Comparison of ENCODE assay signal across 10 cellular contexts in genomic region chr11:120563698-120564572, GRCh38. TPM values are rescaled to one million over a fixed set of nuclear protein-coding genes. Genes with fewer than 3 reads are reported as not detected.
A peak's percentile ranks its signal among the peaks of the same experiment; 100 is the strongest.
DNase-seq lines count a peak whose midpoint lies in the region; ATAC-seq and TF ChIP-seq lines count a peak whose summit lies in the region.
"Had no signal": no experiment of that assay in that cellular context is flagged by ENCODE, and none has a peak within 500 bp of the region (broad histone marks: within the 10 kb centered on the region; RNA-seq: fewer than 3 reads in every experiment).

No MANE protein-coding gene starts in this region.

- H3K4me3 ChIP-seq in Caco-2 (ENCODE audit: low read depth, low read length) (peak overlapping the region; percentile 27), osteoblast (ENCODE audit: insufficient read depth, low read length) (peak overlapping the region; percentile 50)
- H3K4me3 ChIP-seq: SJSA1 had no signal

- H3K4me2 ChIP-seq in osteoblast (ENCODE audit: insufficient read depth, low read length), result peak overlapping the region; percentile 78

- H3K27ac Mint-ChIP-seq in Caco-2 (ENCODE audit: unreplicated experiment), result no peak overlapping the region

- H3K9me3 Mint-ChIP-seq in Caco-2 (ENCODE audit: unreplicated experiment), result no peaks in the 10 kb centered on the region
- H3K9me3 Mint-ChIP-seq: central memory CD8-positive, alpha-beta T cell had no signal

- H3K4me3 Mint-ChIP-seq in Caco-2 (ENCODE audit: unreplicated experiment), result peak overlapping the region; percentile 25
- H3K4me3 Mint-ChIP-seq: central memory CD8-positive, alpha-beta T cell had no signal

- H3K79me2 ChIP-seq in osteoblast (ENCODE audit: insufficient read depth, low read length), result no peaks in the 10 kb centered on the region

- H4K20me1 ChIP-seq in osteoblast (ENCODE audit: insufficient read depth, low read length), result no peaks in the 10 kb centered on the region

- no peak overlapping the region for H3K27ac ChIP-seq in osteoblast (ENCODE audit: low read depth, low read length)
- H3K27ac ChIP-seq: SJSA1 had no signal

- ATAC-seq in GM18498 (IDR thresholded peaks at IDR 0.05; ENCODE audit: unreplicated experiment), result no peak
- ATAC-seq in GM18517 (IDR thresholded peaks at IDR 0.05; ENCODE audit: unreplicated experiment), result no peak

- H3K36me3 ChIP-seq in Caco-2 (ENCODE audit: control insufficient read depth, insufficient read depth, low read length) (no peaks in the 10 kb centered on the region), osteoblast (ENCODE audit: insufficient read depth, low read length) (no peaks in the 10 kb centered on the region)
- H3K36me3 ChIP-seq: SJSA1 had no signal

- intact Hi-C loops in Caco-2 (cut with micrococcal nuclease; ENCODE audit: unreplicated experiment), result no loop called here
- intact Hi-C loops in head of caudate nucleus (cut with DNase I), result loop anchor here (5.0 kb wide), 1 partner anchor 52 kb away; the partner anchor contains the start of gene GRIK4

- H3K9me3 ChIP-seq in Caco-2 (no peaks in the 10 kb centered on the region), osteoblast (ENCODE audit: low read depth, low read length) (no peaks in the 10 kb centered on the region)
- H3K9me3 ChIP-seq: SJSA1 had no signal

- H3K4me1 ChIP-seq in Caco-2, result peaks cover 7% of the 10 kb centered on the region
- peaks cover 14% of the 10 kb centered on the region for H3K4me1 ChIP-seq in osteoblast (ENCODE audit: insufficient read depth, low read length)
- H3K4me1 ChIP-seq: SJSA1 had no signal

- no peaks in the 10 kb centered on the region for H3K27me3 Mint-ChIP-seq in Caco-2 (ENCODE audit: insufficient read depth, unreplicated experiment)

- no peak for TF ChIP-seq CTCF in Caco-2 (IDR thresholded peaks at IDR 0.05; ENCODE audit: insufficient read depth in 1 of 2, low read depth in 1 of 2, low read length in 1 of 2, severe bottlenecking in 1 of 2, unreplicated experiment in 1 of 2)
- TF ChIP-seq CTCF in osteoblast (IDR thresholded peaks at IDR 0.05; ENCODE audit: extremely low read depth, low read depth, low read length), result no peak

- H3K27me3 ChIP-seq in Caco-2 (replicated peaks; ENCODE audit: control insufficient read depth, insufficient read depth, low read length), result no peaks in the 10 kb centered on the region
- peaks cover 15% of the 10 kb centered on the region for H3K27me3 ChIP-seq in osteoblast (ENCODE audit: insufficient read depth, low read length)
- H3K27me3 ChIP-seq: SJSA1 had no signal

- POLR2A ChIA-PET in Caco-2 (lab: Charles Lee), result no interaction called here

- DNase-seq in Caco-2 (peak; percentile 40 to 50), NCI-H526 (lab: John Stamatoyannopoulos, UW) (peak; percentile 92 to 98), head of caudate nucleus (peak; percentile 80 to 96 (median 89)), osteoblast (ENCODE audit: insufficient read length, low spot score, missing footprints) (no peak), NCI-H446 (lab: John Stamatoyannopoulos, UW) (no peak)
- no peak for DNase-seq in stimulated activated naive CD4-positive, alpha-beta T cell (lab: John Stamatoyannopoulos, UW)

- H2AFZ ChIP-seq in osteoblast (ENCODE audit: low read length), result no peak overlapping the region

- BruUV-seq in Caco-2 (replicated peaks; lab: Mats Ljungman, UMichigan), result no TSS peak

- CTCF ChIA-PET in Caco-2 (lab: Charles Lee), result interaction anchor here (0.6 to 0.8 kb wide), 4 partner anchors 85 to 389 kb away, joined by 3 to 5 read pairs (median 4); no protein-coding TSS in a partner anchor

- H3K36me3 Mint-ChIP-seq in Caco-2 (ENCODE audit: insufficient read depth, unreplicated experiment), result no peaks in the 10 kb centered on the region

- H3K4me1 Mint-ChIP-seq in Caco-2 (ENCODE audit: low read depth, unreplicated experiment), result peaks cover 17% of the 10 kb centered on the region
- H3K4me1 Mint-ChIP-seq: central memory CD8-positive, alpha-beta T cell had no signal

RNA-seq across cellular contexts. Expression of gene GRIK4, which starts 52.4 kb away (rescaled TPM):
- 2.0 and 3.6 TPM in 2 replicates for total RNA-seq in Caco-2 (2022)
- total RNA-seq in osteoblast, result under 0.01 and 0.29 TPM in 2 replicates
- total RNA-seq: SJSA1 had no signal

Comparison
In these comparisons a context has a peak if more than half of its experiments do, and no peak if none do; other contexts are left out.
1. DNase-seq: peak in Caco-2 (2 of 2), NCI-H526 (2 of 2) and head of caudate nucleus (42 of 42); none in osteoblast (single experiment), stimulated activated naive CD4-positive, alpha-beta T cell (0 of 6) and NCI-H446 (0 of 2).